ENCODE assay signal across 31 cellular contexts in the genomic region with DNA sequence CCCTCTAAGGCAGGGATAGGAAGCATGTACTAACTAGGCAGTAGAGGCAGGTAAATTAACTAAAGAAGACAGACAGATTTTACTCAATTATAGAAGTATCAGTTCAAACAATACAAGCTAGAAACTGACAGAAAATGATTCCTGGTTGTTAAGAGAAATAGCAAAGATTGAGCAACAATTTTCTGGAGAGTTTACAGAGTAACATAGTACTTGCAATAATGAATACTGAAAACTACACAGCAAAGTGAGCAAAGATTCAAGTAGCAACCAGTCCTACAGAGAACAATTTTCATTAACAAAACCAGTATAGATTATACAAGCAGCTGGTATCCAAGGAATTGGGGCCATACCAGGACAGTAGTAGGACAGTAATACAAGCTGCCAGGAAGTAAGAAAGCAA.
"Had no signal": no experiment of that assay in that cellular context is flagged by ENCODE, and none has a peak within 500 bp of the region (broad histone marks: within the 10 kb centered on the region; RNA-seq: fewer than 3 reads in every experiment).

No MANE protein-coding gene starts in this region.

- H3K4me3 ChIP-seq: ascending aorta, cardiac muscle cell, PC-9 had no signal

- H2AFZ ChIP-seq: PC-9 had no signal

- H3K4me2 ChIP-seq: PC-9 had no signal

- ATAC-seq: activated naive CD4-positive, alpha-beta T cell treated with anti-CD3 and anti-CD28 coated beads, Interleukin-2, amount 50 U/mL, for 72 hours; activated T-cell treated with anti-CD3 and anti-CD28 coated beads, Interleukin-2, amount 50 U/mL, for 4 hours; Right ventricle myocardium inferior had no signal

- H3K27me3 ChIP-seq: ascending aorta, cardiac muscle cell had no signal

- H3K9me3 ChIP-seq: ascending aorta had no signal

- H3K9me3 Mint-ChIP-seq: activated CD4-positive, alpha-beta memory T cell treated with anti-CD3 and anti-CD28 coated beads for 36 hours; activated CD4-positive, alpha-beta T cell treated with anti-CD3 and anti-CD28 coated beads, Interleukin-2, amount 10 ng/mL, durations not matched to agents 24 days and 14 days; activated naive CD4-positive, alpha-beta T cell treated with anti-CD3 and anti-CD28 coated beads for 36 hours; activated naive CD4-positive, alpha-beta T cell treated with anti-CD3 and anti-CD28 coated beads, Interleukin-2, amount 50 U/mL, for 72 hours; activated T-cell treated with anti-CD3 and anti-CD28 coated beads, Interleukin-2, amount 50 U/mL, for 4 hours; activated T-helper 1 cell treated with anti-CD3 and anti-CD28 coated beads, Interleukin-12 subunit alpha, Interleukin-12 subunit beta, Interleukin-2, Interleukin-4 antibody, amounts not matched to agents 30 ng/mL and 10 ng/mL and 1 ng/mL, durations not matched to agents 14 hours and 24 hours and 36 hours; central memory CD8-positive, alpha-beta T cell had no signal

- H3K27me3 Mint-ChIP-seq: activated CD4-positive, alpha-beta memory T cell treated with anti-CD3 and anti-CD28 coated beads for 36 hours; activated CD4-positive, alpha-beta T cell treated with anti-CD3 and anti-CD28 coated beads, Interleukin-2, amount 10 ng/mL, durations not matched to agents 24 days and 14 days; central memory CD8-positive, alpha-beta T cell had no signal

- H3K4me3 Mint-ChIP-seq: activated CD4-positive, alpha-beta memory T cell treated with anti-CD3 and anti-CD28 coated beads for 36 hours; activated CD4-positive, alpha-beta T cell treated with anti-CD3 and anti-CD28 coated beads, Interleukin-2, amount 10 ng/mL, durations not matched to agents 24 days and 14 days; activated naive CD4-positive, alpha-beta T cell treated with anti-CD3 and anti-CD28 coated beads for 36 hours; activated T-cell treated with anti-CD3 and anti-CD28 coated beads, Interleukin-2, amount 50 U/mL, for 4 hours; activated T-helper 1 cell treated with anti-CD3 and anti-CD28 coated beads, Interleukin-12 subunit alpha, Interleukin-12 subunit beta, Interleukin-2, Interleukin-4 antibody, amounts not matched to agents 30 ng/mL and 10 ng/mL and 1 ng/mL, durations not matched to agents 14 hours and 24 hours and 36 hours; central memory CD8-positive, alpha-beta T cell had no signal

- DNase-seq: activated CD4-positive, alpha-beta memory T cell treated with anti-CD3 and anti-CD28 coated beads for 36 hours; activated CD4-positive, alpha-beta T cell treated with anti-CD3 and anti-CD28 coated beads, Interleukin-2, amount 10 ng/mL, durations not matched to agents 24 days and 14 days; activated CD8-positive, alpha-beta memory T cell treated with anti-CD3 and anti-CD28 coated beads, Interleukin-2, amount 50 U/mL, for 4 hours; activated gamma-delta T cell treated with Interleukin-2 at 50 U/mL for 16 hours; activated naive CD4-positive, alpha-beta T cell treated with anti-CD3 and anti-CD28 coated beads for 36 hours; activated T-cell treated with anti-CD3 and anti-CD28 coated beads for 4 hours; activated T-cell treated with anti-CD3 and anti-CD28 coated beads, Interleukin-2, amount 50 U/mL, for 4 hours; amniotic stem cell; Karpas-422; NCI-H1048; NCI-H1105 treated with DMSO at 0.1 percent for 48 hours; NCI-H1436; NCI-H1694; NCI-H1930; NCI-H2171; NCI-H510A; NCI-H526; NCI-H748 treated with DMSO at 0.1 percent for 48 hours; NK-92 treated with Interleukin-12 subunit alpha and Interleukin-12 subunit beta, amount 100 ng/mL, for 24 hours; PC-9; SW 1271; T-helper 1 cell; T-helper 9 cell; WERI-Rb-1 had no signal

- H3K4me1 ChIP-seq: ascending aorta had no signal

- H3K27ac Mint-ChIP-seq: activated CD4-positive, alpha-beta memory T cell treated with anti-CD3 and anti-CD28 coated beads for 36 hours; activated CD4-positive, alpha-beta T cell treated with anti-CD3 and anti-CD28 coated beads, Interleukin-2, amount 10 ng/mL, durations not matched to agents 24 days and 14 days; activated naive CD4-positive, alpha-beta T cell treated with anti-CD3 and anti-CD28 coated beads for 36 hours; activated naive CD4-positive, alpha-beta T cell treated with anti-CD3 and anti-CD28 coated beads, Interleukin-2, amount 50 U/mL, for 72 hours; activated T-helper 1 cell treated with anti-CD3 and anti-CD28 coated beads, Interleukin-12 subunit alpha, Interleukin-12 subunit beta, Interleukin-2, Interleukin-4 antibody, amounts not matched to agents 30 ng/mL and 10 ng/mL and 1 ng/mL, durations not matched to agents 14 hours and 24 hours and 36 hours had no signal

- H3K27ac ChIP-seq: ascending aorta, cardiac muscle cell, PC-9, RWPE1, WERI-Rb-1 had no signal
